27 cellular contexts compared by ENCODE assay signal in the genomic region with DNA sequence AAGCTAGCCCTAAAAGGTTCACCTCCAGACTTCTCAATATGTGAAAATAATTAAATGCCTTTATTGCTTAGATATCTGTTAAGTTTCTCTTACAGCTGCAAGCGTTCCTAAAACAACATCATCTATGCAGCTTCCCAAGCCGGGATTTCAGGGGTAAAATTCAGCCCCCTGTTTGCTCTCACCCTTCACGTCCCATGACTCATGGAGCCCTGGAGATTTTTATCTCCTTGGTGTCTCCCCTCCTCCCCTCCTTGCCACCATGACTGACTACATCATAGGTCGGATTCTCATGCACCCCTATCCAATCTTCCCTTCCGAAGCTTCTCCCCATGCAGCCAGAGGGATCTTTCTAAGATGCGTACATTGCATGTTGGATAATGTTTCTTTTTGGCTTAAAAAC. TPM values are rescaled to one million over a fixed set of nuclear protein-coding genes. Genes with fewer than 3 reads are reported as not detected.
"Had no signal": no experiment of that assay in that cellular context is flagged by ENCODE, and none has a peak within 500 bp of the region (broad histone marks: within the 10 kb centered on the region; RNA-seq: fewer than 3 reads in every experiment).

No MANE protein-coding gene starts in this region.

- H3K9me3 ChIP-seq: body of pancreas, left ventricle myocardium inferior, thyroid gland had no signal

- ATAC-seq: activated T-cell treated with anti-CD3 and anti-CD28 coated beads, Interleukin-2, amount 50 U/mL, for 72 hours; esophagus mucosa had no signal

- H3K27me3 ChIP-seq: body of pancreas, cardiac muscle cell, hepatocyte, thyroid gland had no signal

- H3K36me3 ChIP-seq: cardiac muscle cell, left ventricle myocardium inferior, spleen, thyroid gland had no signal

- H3K4me1 ChIP-seq: left ventricle myocardium inferior had no signal

- DNase-seq: activated CD4-positive, alpha-beta memory T cell treated with anti-CD3 and anti-CD28 coated beads for 36 hours; activated CD4-positive, alpha-beta T cell treated with anti-CD3 and anti-CD28 coated beads for 48 hours; activated effector memory CD4-positive, alpha-beta T cell treated with Interleukin-2 at 50 U/mL for 16 hours; activated naive CD4-positive, alpha-beta T cell treated with anti-CD3 and anti-CD28 coated beads for 36 hours; activated T-cell treated with anti-CD3 and anti-CD28 coated beads, Interleukin-2, amount 50 U/mL, for 72 hours; anterior cingulate cortex; body of pancreas; dermis blood vessel endothelial cell; effector CD8-positive, alpha-beta T cell; foreskin melanocyte; glutamatergic neuron; immature natural killer cell; left ventricle myocardium inferior; midbrain; nucleus accumbens; retina; stimulated activated CD4-positive, alpha-beta T cell treated with anti-CD3 and anti-CD28 coated beads, Interleukin-4, amount 100 ng/mL, for 24 hours; stimulated activated naive CD4-positive, alpha-beta T cell treated with Interleukin-2 at 50 U/mL for 16 hours; substantia nigra; thyroid gland had no signal

- H3K79me2 ChIP-seq: hepatocyte had no signal

- H3K4me3 ChIP-seq: body of pancreas, cardiac muscle cell, hepatocyte, left ventricle myocardium inferior, spleen, thyroid gland had no signal

- H3K27ac ChIP-seq: body of pancreas, cardiac muscle cell, hepatocyte, left ventricle myocardium inferior, spleen, thyroid gland had no signal

RNA-seq across cellular contexts. Expression of gene CACNG4, which starts 21.0 kb away (rescaled TPM):
- total RNA-seq: activated CD4-positive, alpha-beta memory T cell treated with anti-CD3 and anti-CD28 coated beads for 36 hours; activated naive CD4-positive, alpha-beta T cell treated with anti-CD3 and anti-CD28 coated beads for 36 hours; activated T-cell treated with anti-CD3 and anti-CD28 coated beads, Interleukin-2, amount 50 U/mL, for 72 hours; dermis blood vessel endothelial cell; endothelial cell of umbilical vein; left ventricle myocardium inferior; lung microvascular endothelial cell; spleen; T-helper 2 cell treated with Interferon-gamma antibody and Interleukin-4, amounts not matched to agents 100 ng/mL and 5 ng/mL, for 36 hours had no signal
- polyA plus RNA-seq: endothelial cell of umbilical vein, immature natural killer cell, spleen had no signal
